ENCODE assay signal across 10 cellular contexts in the genomic region with DNA sequence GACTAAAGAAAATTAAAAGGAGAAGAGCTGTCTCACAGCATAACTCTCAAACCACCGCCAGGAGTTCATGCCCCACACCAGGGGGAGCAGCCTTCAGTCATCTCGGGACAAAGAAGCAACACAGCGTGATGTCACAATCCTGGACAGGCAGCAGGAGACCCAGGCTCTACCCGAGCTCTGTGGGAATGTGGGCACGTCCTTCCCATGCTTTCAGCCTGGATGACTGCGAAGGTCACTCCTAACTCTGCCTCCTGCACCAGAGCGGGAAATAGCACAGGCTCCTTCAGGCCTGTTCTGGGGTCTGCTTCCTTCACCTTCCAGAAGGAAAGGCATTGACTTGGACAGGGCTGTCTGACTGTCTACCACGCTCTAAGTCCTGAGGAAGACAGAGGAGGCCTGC. TPM values are rescaled to one million over a fixed set of nuclear protein-coding genes. Genes with fewer than 3 reads are reported as not detected.
DNase-seq lines count a peak whose midpoint lies in the region; ATAC-seq and FAIRE-seq lines count a peak whose summit lies in the region.
"Had no signal": no experiment of that assay in that cellular context is flagged by ENCODE, and none has a peak within 500 bp of the region (broad histone marks: within the 10 kb centered on the region; RNA-seq: fewer than 3 reads in every experiment).

No MANE protein-coding gene starts in this region.

- no peak overlapping the region for H3K4me3 ChIP-seq in right cardiac atrium (ENCODE audit: low read length)

- peaks cover 3% of the 10 kb centered on the region for H3K9me3 ChIP-seq in right cardiac atrium (ENCODE audit: control insufficient read depth, low read length)

- no peaks in the 10 kb centered on the region for H3K9me3 Mint-ChIP-seq in T-cell

- no peak overlapping the region for H3K27ac ChIP-seq in right cardiac atrium (ENCODE audit: low read length)
- no peak overlapping the region for H3K27ac ChIP-seq in caudate nucleus (ENCODE audit: low read depth, low read length)

- WGBS in right cardiac atrium: 57% methylated on average over 8 of the region's 8 CpGs

- H3K4me1 Mint-ChIP-seq in T-cell: no peaks in the 10 kb centered on the region

- no peak overlapping the region for H3K4me3 Mint-ChIP-seq in T-cell

- POLR2A ChIA-PET in T-cell (lab: Charles Lee): no interaction called here

- H3K27me3 Mint-ChIP-seq in T-cell: peaks cover 0 to under 1% of the 10 kb centered on the region in 2 donors

- H3K4me1 ChIP-seq in right cardiac atrium (ENCODE audit: control insufficient read depth, insufficient read depth, low read length): no peaks in the 10 kb centered on the region

- intact Hi-C loops in Right ventricle myocardium inferior (cut with DNase I): no loop called here
- intact Hi-C loops in cardiac septum (cut with DNase I): no loop called here
- intact Hi-C loops in right cardiac atrium (cut with DNase I): no loop called here

- CTCF ChIA-PET in T-cell (lab: Charles Lee): no interaction called here

- FAIRE-seq in urothelium cell line (lab: Jason Lieb, UNC): peak; percentile 74

- H3K36me3 Mint-ChIP-seq in T-cell: no peaks in the 10 kb centered on the region

- peak; percentile 39 for ATAC-seq in Right ventricle myocardium inferior
- peak; percentile 36 to 40 for ATAC-seq in right cardiac atrium
- ATAC-seq in T-cell (replicated peaks in 1 of 4): no peak

- H3K27ac Mint-ChIP-seq in T-cell: no peak overlapping the region

- DNase-seq in Right ventricle myocardium inferior (ENCODE audit: missing footprints): no peak
- no peak for DNase-seq in cardiac septum (ENCODE audit: low spot score)
- DNase-seq in T1000 (lab: John Stamatoyannopoulos, UW): peak; percentile 19
- no peak for DNase-seq in right cardiac atrium
- peak; percentile 47 for DNase-seq in urothelium cell line (ENCODE audit: low spot score)
- DNase-seq in caudate nucleus (lab: John Stamatoyannopoulos, UW): no peak
- DNase-seq in DMS53 treated with DMSO at 0.1 percent for 48 hours (lab: John Stamatoyannopoulos, UW; ENCODE audit: unreplicated experiment): no peak
- no peak for DNase-seq in T-cell
- DNase-seq: NCI-H226 had no signal

- no peaks in the 10 kb centered on the region for H3K27me3 ChIP-seq in right cardiac atrium (ENCODE audit: control insufficient read depth, insufficient read depth)

RNA-seq across cellular contexts. Expression of gene NOX5, which starts 31.3 kb away (rescaled TPM):
- not detected for total RNA-seq in Right ventricle myocardium inferior
- not detected for total RNA-seq in cardiac septum
- total RNA-seq in right cardiac atrium: under 1 TPM in 3 of 4 donors, not detected in 1; 0.03 to 0.17 (median 0.06) TPM
- polyA plus RNA-seq in right cardiac atrium: 0.09 TPM
- total RNA-seq in T-cell: under 1 TPM in 1 of 5 donors, not detected in 4; 0.10 TPM
- total RNA-seq: activated CD8-positive, alpha-beta memory T cell treated with anti-CD3 and anti-CD28 coated beads for 36 hours had no signal

Comparison
In these comparisons a context has a peak if more than half of its experiments do, and no peak if none do; other contexts are left out.
1. ATAC-seq: peak in Right ventricle myocardium inferior (single experiment) and right cardiac atrium (2 of 2); none in T-cell (0 of 4).
2. DNase-seq: peak in T1000 (single experiment) and urothelium cell line (single experiment); none in Right ventricle myocardium inferior (single experiment), cardiac septum (single experiment), right cardiac atrium (0 of 3), caudate nucleus (0 of 61), DMS53 treated with DMSO at 0.1 percent for 48 hours (single experiment) and T-cell (0 of 34).